ENCODE assay signal across 1 cellular context in genomic region chr9:114123031-114123977, GRCh38.
A peak's percentile ranks its signal among the peaks of the same experiment; 100 is the strongest.
TF ChIP-seq lines count a peak whose summit lies in the region.

No MANE protein-coding gene starts in this region.

TF ChIP-seq in HepG2, 621 proteins besides CTCF, POLR2A, EP300 and RAD21 (continued from another document and continues in another):
- TF ChIP-seq TERF1 (CRISPR knock-in tag; IDR thresholded peaks at IDR 0.05) (no peak), PREB (CRISPR knock-in tag; IDR thresholded peaks at IDR 0.05) (no peak), ZSCAN5A (CRISPR knock-in tag; IDR thresholded peaks at IDR 0.05; ENCODE audit: borderline replicate concordance) (no peak), TRIM22 (IDR thresholded peaks at IDR 0.05) (no peak), ARID2 (CRISPR knock-in tag; IDR thresholded peaks at IDR 0.05; ENCODE audit: borderline replicate concordance) (no peak), TCF7 (IDR thresholded peaks at IDR 0.05; ENCODE audit: low read depth) (no peak), HCFC1 (IDR thresholded peaks at IDR 0.05; ENCODE audit: low read depth, low read length) (no peak), ZNF329 (CRISPR knock-in tag; IDR thresholded peaks at IDR 0.05; ENCODE audit: low read depth) (no peak), ARID4A (CRISPR knock-in tag; IDR thresholded peaks at IDR 0.05; ENCODE audit: borderline replicate concordance) (peak; percentile 48; the same call in 1 of the 2 replicates), ZBTB4 (CRISPR knock-in tag; IDR thresholded peaks at IDR 0.05; ENCODE audit: borderline replicate concordance) (no peak), STAT5B (CRISPR knock-in tag; IDR thresholded peaks at IDR 0.05) (no peak), ZNF879 (CRISPR knock-in tag; IDR thresholded peaks at IDR 0.05) (no peak), ZNF713 (CRISPR knock-in tag; IDR thresholded peaks at IDR 0.05) (no peak), ZNF432 (CRISPR knock-in tag; IDR thresholded peaks at IDR 0.05; ENCODE audit: borderline replicate concordance) (no peak), ZNF230 (CRISPR knock-in tag; IDR thresholded peaks at IDR 0.05) (no peak), MTERF4 (CRISPR knock-in tag; IDR thresholded peaks at IDR 0.05) (no peak), ZNF740 (CRISPR knock-in tag; IDR thresholded peaks at IDR 0.05) (no peak), POLR2G (IDR thresholded peaks at IDR 0.05; ENCODE audit: low read depth, low read length) (no peak), ZBTB38 (CRISPR knock-in tag; IDR thresholded peaks at IDR 0.05) (0 out of 2 replicates have a peak, but pooled peaks have one; percentile 11), JUN (CRISPR knock-in tag; IDR thresholded peaks at IDR 0.05) (no peak), ZNF598 (CRISPR knock-in tag; IDR thresholded peaks at IDR 0.05; ENCODE audit: borderline replicate concordance) (no peak), ZNF724P (CRISPR knock-in tag; IDR thresholded peaks at IDR 0.05; ENCODE audit: borderline replicate concordance) (no peak), SAFB2 (CRISPR knock-in tag; IDR thresholded peaks at IDR 0.05; ENCODE audit: borderline replicate concordance, low read depth) (no peak), SPEN (CRISPR knock-in tag; IDR thresholded peaks at IDR 0.05; ENCODE audit: low read depth) (no peak), ZNF703 (CRISPR knock-in tag; IDR thresholded peaks at IDR 0.05; ENCODE audit: borderline replicate concordance) (no peak), SIX1 (CRISPR knock-in tag; IDR thresholded peaks at IDR 0.05; ENCODE audit: borderline replicate concordance) (no peak), SMARCE1 (IDR thresholded peaks at IDR 0.05; ENCODE audit: borderline replicate concordance) (no peak), HNRNPUL1 (IDR thresholded peaks at IDR 0.05; ENCODE audit: low read depth, low read length) (no peak), ZNF556 (CRISPR knock-in tag; IDR thresholded peaks at IDR 0.05; ENCODE audit: borderline replicate concordance) (no peak), ZNF737 (CRISPR knock-in tag; IDR thresholded peaks at IDR 0.05; ENCODE audit: borderline replicate concordance) (peak; percentile 53; the same call in 1 of the 2 replicates), KLF9 (CRISPR knock-in tag; IDR thresholded peaks at IDR 0.05; ENCODE audit: low read depth) (no peak), ZNF816 (CRISPR knock-in tag; IDR thresholded peaks at IDR 0.05; ENCODE audit: borderline replicate concordance) (no peak), ZNF362 (CRISPR knock-in tag; IDR thresholded peaks at IDR 0.05; ENCODE audit: borderline replicate concordance) (no peak), ARID5B (CRISPR knock-in tag; IDR thresholded peaks at IDR 0.05) (peak; percentile 52), HOXA3 (CRISPR knock-in tag; IDR thresholded peaks at IDR 0.05) (peak; percentile 42; the same call in 1 of the 2 replicates), ZNF33A (CRISPR knock-in tag; IDR thresholded peaks at IDR 0.05; ENCODE audit: borderline replicate concordance) (no peak), ISX (CRISPR knock-in tag; conservative IDR thresholded peaks at IDR 0.05) (no peak), MAFF (IDR thresholded peaks at IDR 0.05; ENCODE audit: low read depth, low read length) (no peak), TCF12 (IDR thresholded peaks at IDR 0.05) (no peak), TCF12 (CRISPR knock-in tag; IDR thresholded peaks at IDR 0.05) (no peak), ZNF839 (CRISPR knock-in tag; IDR thresholded peaks at IDR 0.05; ENCODE audit: borderline replicate concordance) (no peak), ZBTB2 (CRISPR knock-in tag; IDR thresholded peaks at IDR 0.05; ENCODE audit: low read depth) (no peak)
